8 cellular contexts compared by ENCODE assay signal in the genomic region with DNA sequence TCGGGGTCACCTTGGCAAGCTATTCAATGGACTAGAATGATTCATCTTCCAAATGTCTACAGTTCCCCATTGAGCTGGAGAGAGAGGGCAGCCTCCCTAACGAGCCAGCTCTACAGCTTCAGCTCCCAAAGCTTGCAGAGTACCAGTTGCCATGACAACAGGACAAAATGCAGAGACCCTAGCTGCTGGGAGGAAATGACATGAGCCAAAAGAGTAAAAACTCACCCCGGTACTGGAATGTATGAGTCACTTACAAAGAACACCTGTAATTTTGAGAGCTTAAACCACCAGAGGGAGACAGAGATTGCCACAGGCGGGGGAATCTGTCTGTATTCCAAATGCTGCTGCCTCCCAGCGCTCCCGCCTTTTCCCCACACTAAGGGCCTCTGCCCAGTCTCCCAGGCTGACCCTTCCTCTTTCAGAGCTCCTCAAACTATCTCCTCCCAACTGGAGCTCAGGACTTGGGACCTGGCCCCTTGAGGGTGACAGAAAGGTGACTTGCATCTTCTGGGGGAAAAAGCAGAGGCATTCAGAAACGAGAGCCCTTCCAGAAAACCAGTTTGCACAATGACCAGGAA.
DNase-seq lines count a peak whose midpoint lies in the region; TF ChIP-seq lines count a peak whose summit lies in the region.

No MANE protein-coding gene starts in this region.

- no peaks in the 10 kb centered on the region for H3F3A ChIP-seq in MM.1S (ENCODE audit: insufficient read depth, low read length)

- H3K9me3 ChIP-seq in MM.1S (replicated peaks; ENCODE audit: insufficient read depth, low read length): no peaks in the 10 kb centered on the region

- DNase-seq in NCI-H2081 (lab: John Stamatoyannopoulos, UW) (peak; percentile 46 to 62), NCI-H2081 treated with DMSO at 0.1 percent for 48 hours (lab: John Stamatoyannopoulos, UW) (no peak), HEK293T (ENCODE audit: extremely low spot score) (peak; percentile 63), MM.1S (peak; percentile 72), T-helper 22 cell (ENCODE audit: low read depth) (peak; percentile 9), astrocyte of the cerebellum (ENCODE audit: low read depth) (peak; percentile 88), inferior parietal cortex (ENCODE audit: extremely low spot score) (peak; percentile 54)
- peak in 3 of 4 experiments; percentile 2 to 37 (median 18) for DNase-seq in stimulated activated CD4-positive, alpha-beta T cell treated with anti-CD3 and anti-CD28 coated beads, Interleukin-1b, Interleukin-23, amount 100 ng/mL, for 24 hours (ENCODE audit: low read depth in 4 of 4, low spot score in 1 of 4)

- peaks cover 9% of the 10 kb centered on the region for H3K4me1 ChIP-seq in MM.1S (ENCODE audit: low read length)

- H3K9ac ChIP-seq in MM.1S (ENCODE audit: low read length): no peak overlapping the region

- no peak overlapping the region for H3K27ac ChIP-seq in MM.1S (ENCODE audit: low read length)

- peak overlapping the region; percentile 3; the same call in 1 of the 2 replicates for H2AFZ ChIP-seq in MM.1S (ENCODE audit: low read length)

- H4K20me1 ChIP-seq in MM.1S (ENCODE audit: insufficient read depth, low read length): no peaks in the 10 kb centered on the region

- no peaks in the 10 kb centered on the region for H3K36me3 ChIP-seq in MM.1S (replicated peaks; ENCODE audit: insufficient read depth, low read length)

- POLR2A ChIA-PET in HEK293T (lab: Yijun Ruan, JAX): interaction anchor here (0.9 kb wide), 1 partner anchor 132 kb away, joined by 3 read pairs; the partner anchor contains the start of gene CREM

- TF ChIP-seq CTCF in MM.1S (IDR thresholded peaks at IDR 0.05; ENCODE audit: low read length) (peak; percentile 79), astrocyte of the cerebellum (IDR thresholded peaks at IDR 0.05; ENCODE audit: low read depth, low read length, missing control alignments) (peak; percentile 83)

- H3K27me3 ChIP-seq in MM.1S (replicated peaks; ENCODE audit: insufficient read depth, low read length): no peaks in the 10 kb centered on the region

- peak overlapping the region; percentile 1; the same call in 1 of the 2 replicates for H3K4me2 ChIP-seq in MM.1S (ENCODE audit: low read depth, low read length)

- in situ Hi-C loops in astrocyte of the cerebellum (cut with HindIII; ENCODE audit: low sequenced_read_pairs): loop anchor here (5.0 kb wide), 1 partner anchor 87 kb away; no protein-coding TSS in a partner anchor

- CTCF ChIA-PET in HEK293T (lab: Yijun Ruan, JAX): interaction anchor here (0.5 to 2.4 kb wide), 16 partner anchors 9 to 340 kb away, joined by 3 to 17 read pairs (median 5); partner anchors contain the start of gene CREM

- H3K4me3 ChIP-seq in MM.1S (ENCODE audit: low read length) (no peak overlapping the region), astrocyte of the cerebellum (ENCODE audit: low read depth, low read length) (no peak overlapping the region)

- no peaks in the 10 kb centered on the region for H3K9me2 ChIP-seq in MM.1S (replicated peaks; ENCODE audit: insufficient read depth, low read length)

- H3K79me2 ChIP-seq in MM.1S (ENCODE audit: low read length): no peaks in the 10 kb centered on the region

TF ChIP-seq in HEK293T, 16 proteins besides CTCF, POLR2A, EP300 and RAD21:
- TF ChIP-seq FOXA1 (IDR thresholded peaks at IDR 0.05) (no peak), L3MBTL2 (conservative IDR thresholded peaks at IDR 0.05) (no peak), FOXK2 (IDR thresholded peaks at IDR 0.05) (no peak), LEF1 (IDR thresholded peaks at IDR 0.05; ENCODE audit: borderline replicate concordance) (no peak), NFRKB (IDR thresholded peaks at IDR 0.05) (no peak), ARNT (IDR thresholded peaks at IDR 0.05) (no peak), ZNF384 (IDR thresholded peaks at IDR 0.05) (no peak), HDGF (IDR thresholded peaks at IDR 0.05; ENCODE audit: borderline replicate concordance) (no peak), SUZ12 (IDR thresholded peaks at IDR 0.05) (no peak), BHLHE40 (IDR thresholded peaks at IDR 0.05; ENCODE audit: borderline replicate concordance) (no peak), TARDBP (IDR thresholded peaks at IDR 0.05) (no peak), ELF4 (IDR thresholded peaks at IDR 0.05) (no peak), PKNOX1 (IDR thresholded peaks at IDR 0.05) (no peak), FOXM1 (IDR thresholded peaks at IDR 0.05; ENCODE audit: borderline replicate concordance) (no peak), SP1 (IDR thresholded peaks at IDR 0.05) (no peak), CTBP1 (IDR thresholded peaks at IDR 0.05; ENCODE audit: borderline replicate concordance) (no peak)
